ENCODE assay signal across 8 cellular contexts in the genomic region with DNA sequence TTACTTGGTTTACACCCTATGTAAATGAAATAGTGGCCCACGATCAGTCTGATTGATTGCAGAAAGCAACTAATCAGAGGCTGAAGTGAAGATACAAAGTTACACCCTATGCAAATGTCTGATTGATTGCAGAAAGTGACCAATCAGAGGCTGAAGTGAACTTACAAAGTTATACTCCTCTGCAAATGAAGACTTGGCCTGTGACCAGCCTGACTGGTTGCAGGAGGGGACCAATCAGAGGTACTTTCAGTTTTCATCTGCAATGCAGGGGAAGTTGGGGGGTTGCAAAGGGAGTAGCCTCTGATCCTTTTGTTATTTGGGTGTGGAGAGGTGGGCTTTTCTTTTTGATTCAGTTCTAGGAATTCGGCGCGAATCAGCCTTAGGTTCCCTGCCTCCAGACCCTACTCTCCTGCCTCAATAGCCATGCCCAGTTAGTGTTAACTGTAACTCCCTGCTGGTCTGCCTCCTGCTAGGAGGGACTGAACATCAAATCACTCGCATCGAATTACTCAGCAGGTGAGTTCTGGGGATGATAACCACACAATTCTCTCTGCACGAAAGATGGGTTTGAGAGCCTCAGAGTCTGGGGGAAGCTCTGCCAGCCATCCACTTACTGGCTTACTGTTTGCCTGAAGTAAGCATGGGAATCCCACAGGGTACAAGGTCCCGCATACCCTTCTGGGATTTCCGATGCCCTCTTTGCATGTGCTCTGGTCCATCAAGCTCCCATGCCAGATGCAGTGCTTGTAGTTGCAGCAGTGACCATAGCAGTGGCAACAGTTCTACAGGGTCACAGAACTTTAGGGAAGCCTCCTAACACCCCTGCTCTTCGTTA. TPM values are rescaled to one million over a fixed set of nuclear protein-coding genes. Genes with fewer than 3 reads are reported as not detected.
DNase-seq lines count a peak whose midpoint lies in the region; ATAC-seq and TF ChIP-seq lines count a peak whose summit lies in the region.

No MANE protein-coding gene starts in this region.

- CTCF ChIA-PET in CD8-positive, alpha-beta T cell (lab: Charles Lee): interaction anchor here (0.5 kb wide), 1 partner anchor 696 kb away, joined by 3 read pairs; no protein-coding TSS in a partner anchor
- CTCF ChIA-PET in activated CD8-positive, alpha-beta memory T cell treated with anti-CD3 and anti-CD28 coated beads, Interleukin-2, amount 10 ng/mL, durations not matched to agents 7 days and 5 days (lab: Charles Lee): interaction anchor here (1.1 to 1.3 kb wide), 2 partner anchors 22 to 155 kb away, joined by 3 read pairs; no protein-coding TSS in a partner anchor

- H3K4me1 ChIP-seq in CD8-positive, alpha-beta T cell (ENCODE audit: insufficient read depth, low read length): peaks cover 4% of the 10 kb centered on the region
- H3K4me1 ChIP-seq in iPS DF 6.9 (ENCODE audit: control insufficient read depth, insufficient read depth, low read length) (peaks cover 6% of the 10 kb centered on the region; the same call in 1 of the 2 replicates), upper lobe of left lung (peaks cover under 1 to 37% (median 14%) of the 10 kb centered on the region in 4 donors)

- H3K27ac ChIP-seq in CD8-positive, alpha-beta T cell (ENCODE audit: low read depth, low read length): peak overlapping the region; percentile 22
- H3K27ac ChIP-seq in iPS DF 6.9 (ENCODE audit: low read length): no peak overlapping the region
- peak overlapping the region in 3 of 4 donors; percentile 3 to 14 (median 14) for H3K27ac ChIP-seq in upper lobe of left lung

- TF ChIP-seq EP300 in upper lobe of left lung (IDR thresholded peaks at IDR 0.05): no peak

- peak; percentile 87 for ATAC-seq in CD8-positive, alpha-beta T cell
- ATAC-seq in HG02678 (IDR thresholded peaks at IDR 0.05; ENCODE audit: unreplicated experiment) (peak; percentile 72), upper lobe of left lung (ENCODE audit: low FRiP score in 2 of 2) (no peak)
- ATAC-seq in activated CD8-positive, alpha-beta memory T cell treated with anti-CD3 and anti-CD28 coated beads, Interleukin-2, amount 10 ng/mL, durations not matched to agents 7 days and 5 days: peak; percentile 91

- H3K9me3 Mint-ChIP-seq in CD8-positive, alpha-beta T cell: no peaks in the 10 kb centered on the region
- no peaks in the 10 kb centered on the region for H3K9me3 Mint-ChIP-seq in activated CD8-positive, alpha-beta memory T cell treated with anti-CD3 and anti-CD28 coated beads, Interleukin-2, amount 10 ng/mL, durations not matched to agents 7 days and 5 days (ENCODE audit: low read depth)

- peak overlapping the region; percentile 74 for H3K4me3 Mint-ChIP-seq in CD8-positive, alpha-beta T cell
- H3K4me3 Mint-ChIP-seq in activated CD8-positive, alpha-beta memory T cell treated with anti-CD3 and anti-CD28 coated beads, Interleukin-2, amount 10 ng/mL, durations not matched to agents 7 days and 5 days: peak overlapping the region; percentile 79

- TF ChIP-seq POLR2A in upper lobe of left lung (IDR thresholded peaks at IDR 0.05): no peak

- no peak for TF ChIP-seq CTCF in CD8-positive, alpha-beta T cell (IDR thresholded peaks at IDR 0.05)
- TF ChIP-seq CTCF in upper lobe of left lung (IDR thresholded peaks at IDR 0.05) (no peak), GM10266 (IDR thresholded peaks at IDR 0.05; ENCODE audit: control insufficient read depth, insufficient read depth, low read depth, missing control alignments) (no peak)

- no peaks in the 10 kb centered on the region for H3K27me3 ChIP-seq in CD8-positive, alpha-beta T cell (ENCODE audit: insufficient read depth, low read length)
- H3K27me3 ChIP-seq in iPS DF 6.9 (ENCODE audit: control insufficient read depth, insufficient read depth, low read length): no peaks in the 10 kb centered on the region
- H3K27me3 ChIP-seq in upper lobe of left lung: no peaks in the 10 kb centered on the region

- peak overlapping the region; percentile 68 for H3K27ac Mint-ChIP-seq in CD8-positive, alpha-beta T cell
- peak overlapping the region; percentile 67 for H3K27ac Mint-ChIP-seq in activated CD8-positive, alpha-beta memory T cell treated with anti-CD3 and anti-CD28 coated beads, Interleukin-2, amount 10 ng/mL, durations not matched to agents 7 days and 5 days

- POLR2A ChIA-PET in CD8-positive, alpha-beta T cell (lab: Charles Lee): no interaction called here

- no peaks in the 10 kb centered on the region for H3K36me3 ChIP-seq in CD8-positive, alpha-beta T cell (ENCODE audit: insufficient read depth, low read length)
- H3K36me3 ChIP-seq in iPS DF 6.9 (ENCODE audit: control insufficient read depth, insufficient read depth, low read length): no peaks in the 10 kb centered on the region; the same call in 1 of the 2 replicates
- no peaks in the 10 kb centered on the region for H3K36me3 ChIP-seq in upper lobe of left lung

- WGBS in iPS DF 6.9 (ENCODE audit: insufficient coverage, insufficient read length): no CpG with 5 or more reads among the region's 10 CpGs
- WGBS in upper lobe of left lung, 2 donors: 68 to 73% methylated on average over 10 of the region's 10 CpGs

- H3K4me3 ChIP-seq in CD8-positive, alpha-beta T cell (ENCODE audit: low read depth, low read length): peak overlapping the region; percentile 34
- H3K4me3 ChIP-seq in iPS DF 6.9 (ENCODE audit: low read length): peak overlapping the region; percentile 8; the same call in 1 of the 2 replicates
- peak overlapping the region in 3 of 4 donors; percentile 10 to 32 (median 30) for H3K4me3 ChIP-seq in upper lobe of left lung

- peak in 5 of 7 experiments; percentile 14 to 61 (median 44) for DNase-seq in CD8-positive, alpha-beta T cell
- DNase-seq in activated CD8-positive, alpha-beta memory T cell treated with anti-CD3 and anti-CD28 coated beads, Interleukin-2, amount 10 ng/mL, durations not matched to agents 7 days and 5 days: peak; percentile 79
- no peak for DNase-seq in iPS DF 6.9 (ENCODE audit: low read depth, low spot score)
- DNase-seq in upper lobe of left lung: no peak
- no peak for DNase-seq in KBM-7
- DNase-seq in GM10266 (ENCODE audit: extremely low spot score): no peak
- no peak for DNase-seq in NCI-H526 treated with DMSO at 0.1 percent for 48 hours (lab: John Stamatoyannopoulos, UW)

- H3K36me3 Mint-ChIP-seq in CD8-positive, alpha-beta T cell: no peaks in the 10 kb centered on the region
- H3K36me3 Mint-ChIP-seq in activated CD8-positive, alpha-beta memory T cell treated with anti-CD3 and anti-CD28 coated beads, Interleukin-2, amount 10 ng/mL, durations not matched to agents 7 days and 5 days: peaks cover 2% of the 10 kb centered on the region

- H3K9me3 ChIP-seq in CD8-positive, alpha-beta T cell (ENCODE audit: low read length): no peaks in the 10 kb centered on the region
- H3K9me3 ChIP-seq in iPS DF 6.9 (ENCODE audit: control insufficient read depth, insufficient read depth, low read length) (no peaks in the 10 kb centered on the region), upper lobe of left lung (no peaks in the 10 kb centered on the region)

- H3K27me3 Mint-ChIP-seq in CD8-positive, alpha-beta T cell (ENCODE audit: low read depth): no peaks in the 10 kb centered on the region
- no peaks in the 10 kb centered on the region for H3K27me3 Mint-ChIP-seq in activated CD8-positive, alpha-beta memory T cell treated with anti-CD3 and anti-CD28 coated beads, Interleukin-2, amount 10 ng/mL, durations not matched to agents 7 days and 5 days

- in situ Hi-C loops in KBM-7 (cut with MboI; ENCODE audit: low pct_unique_long_range_greater_than_20kb, low sequenced_read_pairs): no loop called here

- peaks cover 15% of the 10 kb centered on the region for H3K4me1 Mint-ChIP-seq in CD8-positive, alpha-beta T cell (ENCODE audit: low read depth)
- H3K4me1 Mint-ChIP-seq in activated CD8-positive, alpha-beta memory T cell treated with anti-CD3 and anti-CD28 coated beads, Interleukin-2, amount 10 ng/mL, durations not matched to agents 7 days and 5 days: peaks cover 21% of the 10 kb centered on the region

- intact Hi-C loops in CD8-positive, alpha-beta T cell (cut with DNase I, micrococcal nuclease): loop anchor here in 1 of 2 experiments (1.0 kb wide), 1 partner anchor 157 kb away; no protein-coding TSS in a partner anchor

RNA-seq across cellular contexts. Expression of a gene that starts 7.5 kb away (rescaled TPM):
- total RNA-seq in CD8-positive, alpha-beta T cell: 1 to 10 TPM in 1 of 2 experiments, under 1 TPM in 1; 0.08 to 1.0 TPM
- total RNA-seq in activated CD8-positive, alpha-beta memory T cell treated with anti-CD3 and anti-CD28 coated beads, Interleukin-2, amount 10 ng/mL, durations not matched to agents 7 days and 5 days: 1 to 10 TPM in 1 of 2 experiments, under 1 TPM in 1; 0.89 to 2.1 TPM
- total RNA-seq in upper lobe of left lung: 1 to 10 TPM; 1.4 to 8.4 (median 4.9) TPM

RNA-seq across cellular contexts. Expression of a gene that starts 50.5 kb away (rescaled TPM):
- 10 to 100 TPM; 12.1 to 14.2 TPM for total RNA-seq in CD8-positive, alpha-beta T cell
- total RNA-seq in activated CD8-positive, alpha-beta memory T cell treated with anti-CD3 and anti-CD28 coated beads, Interleukin-2, amount 10 ng/mL, durations not matched to agents 7 days and 5 days: 10 to 100 TPM; 18.1 to 20.9 TPM
- 10 to 100 TPM; 12.6 to 23.5 (median 18.0) TPM for total RNA-seq in upper lobe of left lung

RNA-seq across cellular contexts. Expression of a gene that starts 55.5 kb away (rescaled TPM):
- 10 to 100 TPM in 1 of 2 experiments, 1 to 10 TPM in 1; 9.5 to 10.7 TPM for total RNA-seq in CD8-positive, alpha-beta T cell
- 10 to 100 TPM; 39.5 to 43.5 TPM for total RNA-seq in activated CD8-positive, alpha-beta memory T cell treated with anti-CD3 and anti-CD28 coated beads, Interleukin-2, amount 10 ng/mL, durations not matched to agents 7 days and 5 days
- 10 to 100 TPM; 26.2 to 82.3 (median 54.8) TPM for total RNA-seq in upper lobe of left lung

Comparison
In these comparisons a context has a peak if more than half of its experiments do, and no peak if none do; other contexts are left out.
1. ATAC-seq: peak in CD8-positive, alpha-beta T cell (single experiment), HG02678 (single experiment) and activated CD8-positive, alpha-beta memory T cell treated with anti-CD3 and anti-CD28 coated beads, Interleukin-2, amount 10 ng/mL, durations not matched to agents 7 days and 5 days (single experiment); none in upper lobe of left lung (0 of 2).
2. DNase-seq: peak in CD8-positive, alpha-beta T cell (5 of 7) and activated CD8-positive, alpha-beta memory T cell treated with anti-CD3 and anti-CD28 coated beads, Interleukin-2, amount 10 ng/mL, durations not matched to agents 7 days and 5 days (single experiment); none in iPS DF 6.9 (single experiment), upper lobe of left lung (0 of 2), KBM-7 (single experiment), GM10266 (single experiment) and NCI-H526 treated with DMSO at 0.1 percent for 48 hours (single experiment).
3. Peak in every context shown above with its lines, with median percentiles within 50 percentile points of each other: H3K4me3 ChIP-seq.